8 cellular contexts compared by ENCODE assay signal in genomic region chr2:203688798-203689197, GRCh38. TPM values are rescaled to one million over a fixed set of nuclear protein-coding genes. Genes with fewer than 3 reads are reported as not detected.
DNase-seq lines count a peak whose midpoint lies in the region; ATAC-seq and TF ChIP-seq lines count a peak whose summit lies in the region.

No MANE protein-coding gene starts in this region.

- intact Hi-C loops in testis (cut with DNase I; ENCODE audit: low total_unique reads): no loop called here

- no peaks in the 10 kb centered on the region for H3K9me2 ChIP-seq in DOHH2 (replicated peaks; ENCODE audit: control insufficient read depth, low read length)

- TF ChIP-seq CTCF in DOHH2 (IDR thresholded peaks at IDR 0.05; ENCODE audit: low read depth, low read length, poor library complexity, severe bottlenecking): no peak
- TF ChIP-seq CTCF in HL-60 (IDR thresholded peaks at IDR 0.05; ENCODE audit: insufficient read depth, low read length): no peak
- no peak for TF ChIP-seq CTCF in fibroblast of the aortic adventitia (IDR thresholded peaks at IDR 0.05; ENCODE audit: insufficient read depth, low read length)
- no peak for TF ChIP-seq CTCF in testis (IDR thresholded peaks at IDR 0.05)

- peak overlapping the region; percentile 69 for H3K4me2 ChIP-seq in DOHH2 (ENCODE audit: low read length)

- H3K4me3 ChIP-seq in DOHH2 (ENCODE audit: low read length) (peak overlapping the region; percentile 46), HL-60 (replicated peaks; ENCODE audit: insufficient read depth, low read length) (no peak overlapping the region), fibroblast of the aortic adventitia (ENCODE audit: low read depth, low read length) (no peak overlapping the region), testis (no peak overlapping the region)

- H3K27me3 ChIP-seq in DOHH2 (ENCODE audit: control insufficient read depth, low read length): peaks cover 85% of the 10 kb centered on the region
- H3K27me3 ChIP-seq in HL-60 (ENCODE audit: insufficient read depth, poor library complexity, severe bottlenecking): no peaks in the 10 kb centered on the region
- no peaks in the 10 kb centered on the region for H3K27me3 ChIP-seq in testis

- no peaks in the 10 kb centered on the region for H3F3A ChIP-seq in DOHH2 (ENCODE audit: control insufficient read depth, insufficient read depth)

- H3K79me2 ChIP-seq in DOHH2 (ENCODE audit: control insufficient read depth, low read length): no peaks in the 10 kb centered on the region

- H3K4me1 ChIP-seq in DOHH2 (ENCODE audit: control insufficient read depth, low read length) (peaks cover 25% of the 10 kb centered on the region), testis (peaks cover 20% of the 10 kb centered on the region)

- no peak overlapping the region for H3K27ac ChIP-seq in DOHH2 (ENCODE audit: low read depth, low read length)
- no peak overlapping the region for H3K27ac ChIP-seq in HL-60 (replicated peaks)
- H3K27ac ChIP-seq in testis: peak overlapping the region in 1 of 2 donors; percentile 16

- ATAC-seq in GM21528 (IDR thresholded peaks at IDR 0.05; ENCODE audit: low FRiP score, unreplicated experiment): peak; percentile 62

- H3K36me3 ChIP-seq in DOHH2 (ENCODE audit: control insufficient read depth, low read length) (no peaks in the 10 kb centered on the region), testis (ENCODE audit: low read depth, missing control alignments) (no peaks in the 10 kb centered on the region)

- peak; percentile 31 to 47 for DNase-seq in HL-60 (ENCODE audit: low read depth in 1 of 2, low spot score in 1 of 2)
- DNase-seq in fibroblast of the aortic adventitia (ENCODE audit: low read depth): peak; percentile 80
- DNase-seq in testis: peak; percentile 57
- no peak for DNase-seq in activated CD4-positive, alpha-beta T cell treated with anti-CD3 and anti-CD28 coated beads for 4 hours
- no peak for DNase-seq in NCI-H1092 treated with DMSO at 0.1 percent for 48 hours (lab: John Stamatoyannopoulos, UW)
- DNase-seq in HUDEP-2 (lab: John Stamatoyannopoulos, UW; ENCODE audit: unreplicated experiment in 76 of 76): no peak

- H3K9me3 ChIP-seq in DOHH2 (ENCODE audit: control insufficient read depth, insufficient read depth, low read length) (no peaks in the 10 kb centered on the region), testis (no peaks in the 10 kb centered on the region)

- WGBS in testis, 2 donors: 38 to 60% methylated on average over 4 of the region's 4 CpGs

- no peak for TF ChIP-seq POLR2A in testis (IDR thresholded peaks at IDR 0.05)

- peaks cover 19% of the 10 kb centered on the region; the same call in 1 of the 2 replicates for H4K20me1 ChIP-seq in DOHH2 (ENCODE audit: control insufficient read depth, insufficient read depth, low read depth, low read length)

RNA-seq across cellular contexts. Expression of gene CD28, which starts 17.6 kb away (rescaled TPM):
- total RNA-seq in fibroblast of the aortic adventitia (ENCODE audit: low replicate concordance): not detected in 2 replicates
- under 1 TPM; 0.24 to 0.43 TPM for total RNA-seq in testis
- 0.91 TPM for polyA plus RNA-seq in testis (ENCODE audit: insufficient read depth, low read depth, low replicate concordance)

Comparison
In these comparisons a context has a peak if more than half of its experiments do, and no peak if none do; other contexts are left out.
1. DNase-seq: peak in HL-60 (2 of 2), fibroblast of the aortic adventitia (single experiment) and testis (single experiment); none in activated CD4-positive, alpha-beta T cell treated with anti-CD3 and anti-CD28 coated beads for 4 hours (0 of 2), NCI-H1092 treated with DMSO at 0.1 percent for 48 hours (single experiment) and HUDEP-2 (0 of 76).